ENCODE assay signal across 19 cellular contexts in the genomic region with DNA sequence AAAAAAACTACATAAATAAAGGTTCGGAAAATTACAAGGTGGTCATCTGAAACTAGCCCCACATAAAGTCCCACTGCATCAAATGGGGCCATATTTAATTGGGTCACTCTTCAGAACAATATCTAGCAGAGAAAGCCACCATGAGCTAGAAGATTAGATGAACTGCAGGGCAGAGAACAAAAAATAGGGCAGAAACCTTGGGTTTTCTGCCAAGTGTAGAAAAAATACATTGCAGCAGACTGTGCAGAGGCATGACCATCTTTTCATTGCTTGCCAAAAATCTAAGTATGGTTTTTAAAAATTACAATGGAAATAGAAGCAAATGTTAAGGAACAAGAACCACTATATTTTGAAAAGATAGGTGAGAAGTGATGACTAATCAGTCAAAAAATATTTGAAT. TPM values are rescaled to one million over a fixed set of nuclear protein-coding genes. Genes with fewer than 3 reads are reported as not detected.
DNase-seq lines count a peak whose midpoint lies in the region; ATAC-seq and TF ChIP-seq lines count a peak whose summit lies in the region.
"Had no signal": no experiment of that assay in that cellular context is flagged by ENCODE, and none has a peak within 500 bp of the region (broad histone marks: within the 10 kb centered on the region; RNA-seq: fewer than 3 reads in every experiment).

No MANE protein-coding gene starts in this region.

- DNase-seq in NCI-H2227 treated with DMSO at 0.1 percent for 48 hours (lab: John Stamatoyannopoulos, UW) (peak; percentile 63), NCI-H2227 (lab: John Stamatoyannopoulos, UW; ENCODE audit: unreplicated experiment) (no peak), fibroblast of the aortic adventitia (ENCODE audit: low read depth) (peak; percentile 35), NCI-H69 (lab: John Stamatoyannopoulos, UW) (no peak)
- no peak for DNase-seq in stimulated activated CD4-positive, alpha-beta T cell treated with anti-CD3 and anti-CD28 coated beads, Interleukin-4, amount 100 ng/mL, for 1 hour
- DNase-seq: BE2C; CD4-positive, CD25-positive, alpha-beta regulatory T cell; CD8-positive, alpha-beta memory T cell; COR-L47; DMS 273 treated with DMSO at 0.1 percent for 48 hours; DND-41; EL; GM23248; HCEC 1CT; HFFc6 had no signal

- no peak for TF ChIP-seq CTCF in fibroblast of the aortic adventitia (IDR thresholded peaks at IDR 0.05; ENCODE audit: insufficient read depth, low read length)

- H3K27ac ChIP-seq in angular gyrus (ENCODE audit: low read depth, low read length) (peak overlapping the region; percentile 62), temporal lobe (ENCODE audit: low read depth, low read length) (peak overlapping the region; percentile 74)
- H3K27ac ChIP-seq: GM23248 had no signal

- ATAC-seq in GM19324 (IDR thresholded peaks at IDR 0.05; ENCODE audit: low FRiP score, unreplicated experiment) = no peak
- ATAC-seq: HepG2 had no signal

- H3K4me3 ChIP-seq in fibroblast of the aortic adventitia (ENCODE audit: low read depth, low read length) = no peak overlapping the region
- H3K4me3 ChIP-seq: GM23248 had no signal

RNA-seq across cellular contexts. Expression of a gene that starts 13.1 kb away (rescaled TPM):
- total RNA-seq in fibroblast of the aortic adventitia (ENCODE audit: low replicate concordance) (47.3 and 150 TPM in 2 replicates), temporal lobe (114 TPM)

Comparison
In these comparisons a context has a peak if more than half of its experiments do, and no peak if none do; other contexts are left out.
1. DNase-seq: peak in NCI-H2227 treated with DMSO at 0.1 percent for 48 hours (single experiment) and fibroblast of the aortic adventitia (single experiment); none in NCI-H2227 (single experiment), NCI-H69 (single experiment) and stimulated activated CD4-positive, alpha-beta T cell treated with anti-CD3 and anti-CD28 coated beads, Interleukin-4, amount 100 ng/mL, for 1 hour (single experiment).